ENCODE assay signal across 15 cellular contexts in the genomic region with DNA sequence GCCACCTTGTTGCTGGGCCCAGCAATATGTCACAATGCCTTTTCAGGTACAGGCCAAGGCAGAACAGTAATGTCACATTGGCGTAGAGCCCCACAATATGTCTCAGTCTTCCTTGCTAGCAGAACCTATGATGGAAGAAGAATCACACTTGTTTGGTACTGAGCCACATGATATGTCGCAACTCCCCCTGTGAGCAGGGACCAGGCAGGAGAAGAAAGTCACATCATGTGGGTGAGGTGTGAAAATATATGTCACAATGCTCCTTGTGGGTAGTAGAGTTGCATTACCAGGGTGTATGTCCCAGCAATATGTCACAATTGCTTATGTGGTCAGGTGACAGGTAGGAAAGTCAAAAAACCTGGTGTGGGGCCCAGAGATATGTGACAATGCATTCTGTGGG.
"Had no signal": no experiment of that assay in that cellular context is flagged by ENCODE, and none has a peak within 500 bp of the region (broad histone marks: within the 10 kb centered on the region; RNA-seq: fewer than 3 reads in every experiment).

No MANE protein-coding gene starts in this region.

- H3K9me3 ChIP-seq: gastrocnemius medialis had no signal

- H3K4me1 ChIP-seq: gastrocnemius medialis, left lung, parathyroid adenoma, SJSA1 had no signal

- DNase-seq: activated CD4-positive, alpha-beta T cell treated with anti-CD3 and anti-CD28 coated beads, Interleukin-2, amount 50 U/mL, for 1 hour; activated gamma-delta T cell treated with Interleukin-2 at 50 U/mL for 16 hours; activated naive CD8-positive, alpha-beta T cell treated with anti-CD3 and anti-CD28 coated beads, Interleukin-2, amount 50 U/mL, for 24 hours; activated T-cell treated with anti-CD3 and anti-CD28 coated beads, Interleukin-2, amount 50 U/mL, for 4 hours; gastrocnemius medialis; left lung; mesendoderm; retina; substantia nigra; T1000; WERI-Rb-1 had no signal

- H3K4me3 Mint-ChIP-seq: activated naive CD8-positive, alpha-beta T cell treated with anti-CD3 and anti-CD28 coated beads, Interleukin-2, amount 50 U/mL, for 24 hours; activated T-cell treated with anti-CD3 and anti-CD28 coated beads, Interleukin-2, amount 50 U/mL, for 4 hours; stimulated activated memory B cell treated with anti-CD40 and anti-IgM and Interleukin-4, amounts not matched to agents 10 μg/mL and 1 μg/mL and 100 μg/mL, for 72 hours; type B pancreatic cell had no signal

- H3K4me1 Mint-ChIP-seq: stimulated activated memory B cell treated with anti-CD40 and anti-IgM and Interleukin-4, amounts not matched to agents 10 μg/mL and 1 μg/mL and 100 μg/mL, for 72 hours had no signal

- H2AFZ ChIP-seq: parathyroid adenoma had no signal

- H3K9me3 Mint-ChIP-seq: activated T-cell treated with anti-CD3 and anti-CD28 coated beads, Interleukin-2, amount 50 U/mL, for 4 hours; stimulated activated memory B cell treated with anti-CD40 and anti-IgM and Interleukin-4, amounts not matched to agents 10 μg/mL and 1 μg/mL and 100 μg/mL, for 72 hours; type B pancreatic cell had no signal

- H3K27ac Mint-ChIP-seq: activated naive CD8-positive, alpha-beta T cell treated with anti-CD3 and anti-CD28 coated beads, Interleukin-2, amount 50 U/mL, for 24 hours; stimulated activated memory B cell treated with anti-CD40 and anti-IgM and Interleukin-4, amounts not matched to agents 10 μg/mL and 1 μg/mL and 100 μg/mL, for 72 hours had no signal

- H3K27ac ChIP-seq: gastrocnemius medialis, left lung, parathyroid adenoma, SJSA1, WERI-Rb-1 had no signal

- H3K36me3 ChIP-seq: gastrocnemius medialis, left lung, SJSA1 had no signal

- H3K4me3 ChIP-seq: gastrocnemius medialis, left lung, SJSA1 had no signal

- H3K27me3 Mint-ChIP-seq: activated naive CD8-positive, alpha-beta T cell treated with anti-CD3 and anti-CD28 coated beads, Interleukin-2, amount 50 U/mL, for 24 hours; stimulated activated memory B cell treated with anti-CD40 and anti-IgM and Interleukin-4, amounts not matched to agents 10 μg/mL and 1 μg/mL and 100 μg/mL, for 72 hours; type B pancreatic cell had no signal

- H3K27me3 ChIP-seq: gastrocnemius medialis, left lung, SJSA1 had no signal

- H3K9ac ChIP-seq: parathyroid adenoma had no signal

- ATAC-seq: activated naive CD8-positive, alpha-beta T cell treated with anti-CD3 and anti-CD28 coated beads, Interleukin-2, amount 50 U/mL, for 24 hours; left lung; stimulated activated memory B cell treated with anti-CD40 and anti-IgM and Interleukin-4, amounts not matched to agents 10 μg/mL and 1 μg/mL and 100 μg/mL, for 72 hours had no signal

- H3K36me3 Mint-ChIP-seq: stimulated activated memory B cell treated with anti-CD40 and anti-IgM and Interleukin-4, amounts not matched to agents 10 μg/mL and 1 μg/mL and 100 μg/mL, for 72 hours had no signal
